8 cellular contexts compared by ENCODE assay signal in genomic region chr2:216666461-216667233, GRCh38. TPM values are rescaled to one million over a fixed set of nuclear protein-coding genes. Genes with fewer than 3 reads are reported as not detected.
DNase-seq lines count a peak whose midpoint lies in the region; ATAC-seq and TF ChIP-seq lines count a peak whose summit lies in the region.

No MANE protein-coding gene starts in this region.

- peak; percentile 90 for ATAC-seq in CD4-positive, alpha-beta T cell (ENCODE audit: poor library complexity)
- ATAC-seq in GM19463 (IDR thresholded peaks at IDR 0.05; ENCODE audit: unreplicated experiment) = peak; percentile 62
- peak; percentile 82 to 84 for ATAC-seq in stimulated activated naive B cell treated with anti-CD40 and anti-IgM and Interleukin-4, amounts not matched to agents 10 μg/mL and 1 μg/mL and 100 μg/mL, for 72 hours (replicated peaks)

- peak; percentile 93 for TF ChIP-seq CTCF in CD4-positive, alpha-beta T cell (IDR thresholded peaks at IDR 0.05)
- TF ChIP-seq CTCF in epithelial cell of proximal tubule (conservative IDR thresholded peaks at IDR 0.05; ENCODE audit: low read depth, low read length) = peak; percentile 99

- no peaks in the 10 kb centered on the region for H3K9me3 ChIP-seq in CD4-positive, alpha-beta T cell (ENCODE audit: control insufficient read depth, low read length)

- no peaks in the 10 kb centered on the region for H3K4me1 Mint-ChIP-seq in CD4-positive, alpha-beta T cell (ENCODE audit: low read depth)
- H3K4me1 Mint-ChIP-seq in stimulated activated naive B cell treated with anti-CD40 and anti-IgM and Interleukin-4, amounts not matched to agents 10 μg/mL and 1 μg/mL and 100 μg/mL, for 72 hours = peaks cover 2 to 6% of the 10 kb centered on the region in 2 donors

- no peak overlapping the region for H3K27ac Mint-ChIP-seq in CD4-positive, alpha-beta T cell
- H3K27ac Mint-ChIP-seq in stimulated activated naive B cell treated with anti-CD40 and anti-IgM and Interleukin-4, amounts not matched to agents 10 μg/mL and 1 μg/mL and 100 μg/mL, for 72 hours = no peak overlapping the region

- no peak overlapping the region for H3K4me3 Mint-ChIP-seq in CD4-positive, alpha-beta T cell
- no peak overlapping the region for H3K4me3 Mint-ChIP-seq in stimulated activated naive B cell treated with anti-CD40 and anti-IgM and Interleukin-4, amounts not matched to agents 10 μg/mL and 1 μg/mL and 100 μg/mL, for 72 hours

- no peaks in the 10 kb centered on the region for H3K9me3 Mint-ChIP-seq in CD4-positive, alpha-beta T cell
- H3K9me3 Mint-ChIP-seq in stimulated activated naive B cell treated with anti-CD40 and anti-IgM and Interleukin-4, amounts not matched to agents 10 μg/mL and 1 μg/mL and 100 μg/mL, for 72 hours = no peaks in the 10 kb centered on the region

- POLR2A ChIA-PET in CD4-positive, alpha-beta T cell (lab: Charles Lee) = interaction anchor here (0.9 kb wide), 1 partner anchor 14 kb away, joined by 3 read pairs; no protein-coding TSS in a partner anchor

- DNase-seq in CD4-positive, alpha-beta T cell = peak; percentile 34 to 70 (median 49)
- DNase-seq in HT1080 (ENCODE audit: low read depth) = peak; percentile 70
- peak; percentile 47 for DNase-seq in NOMO-1 treated with DMSO at 0.1 percent for 48 hours (lab: John Stamatoyannopoulos, UW; ENCODE audit: unreplicated experiment)
- peak; percentile 84 for DNase-seq in activated CD8-positive, alpha-beta memory T cell treated with anti-CD3 and anti-CD28 coated beads, Interleukin-2, amount 50 U/mL, for 48 hours
- no peak for DNase-seq in epithelial cell of proximal tubule (ENCODE audit: low read depth)
- peak; percentile 73 for DNase-seq in myocyte (ENCODE audit: low read depth)
- peak; percentile 58 for DNase-seq in stimulated activated naive B cell treated with anti-CD40 and anti-IgM and Interleukin-4, amounts not matched to agents 10 μg/mL and 1 μg/mL and 100 μg/mL, for 72 hours

- intact Hi-C loops in CD4-positive, alpha-beta T cell (cut with DNase I, micrococcal nuclease) = loop anchor here (1.0 to 10.0 kb wide), 4 partner anchors 147 to 722 kb away; no protein-coding TSS in a partner anchor

- no peaks in the 10 kb centered on the region for H3K27me3 ChIP-seq in CD4-positive, alpha-beta T cell (ENCODE audit: control insufficient read depth, insufficient read depth, low read length)

- H3K27ac ChIP-seq in CD4-positive, alpha-beta T cell (ENCODE audit: low read depth, low read length) = no peak overlapping the region

- H3K36me3 Mint-ChIP-seq in CD4-positive, alpha-beta T cell (ENCODE audit: low read depth) = no peaks in the 10 kb centered on the region
- H3K36me3 Mint-ChIP-seq in stimulated activated naive B cell treated with anti-CD40 and anti-IgM and Interleukin-4, amounts not matched to agents 10 μg/mL and 1 μg/mL and 100 μg/mL, for 72 hours = no peaks in the 10 kb centered on the region

- H3K4me3 ChIP-seq in epithelial cell of proximal tubule (ENCODE audit: low read depth, low read length) = no peak overlapping the region

- CTCF ChIA-PET in CD4-positive, alpha-beta T cell (lab: Charles Lee) = interaction anchor here (0.5 to 1.5 kb wide), 10 partner anchors 14 to 1212 kb away, joined by 3 to 6 read pairs (median 4); no protein-coding TSS in a partner anchor

- no peaks in the 10 kb centered on the region for H3K27me3 Mint-ChIP-seq in CD4-positive, alpha-beta T cell
- peaks cover 56% of the 10 kb centered on the region in 2 donors for H3K27me3 Mint-ChIP-seq in stimulated activated naive B cell treated with anti-CD40 and anti-IgM and Interleukin-4, amounts not matched to agents 10 μg/mL and 1 μg/mL and 100 μg/mL, for 72 hours

RNA-seq across cellular contexts. Expression of gene IGFBP5, which starts 28.7 kb away (rescaled TPM):
- total RNA-seq in CD4-positive, alpha-beta T cell = not detected
- 0.10 and 0.11 TPM in 2 replicates for total RNA-seq in HT1080 (2014; rRNA removed; shearing (Covaris generic))
- polyA plus RNA-seq in HT1080 (2015; cell fraction: cytosol; rRNA removed) = 0.05 TPM in 1 of 2 replicates, not detected in the other
- 0.14 and 0.16 TPM in 2 replicates for polyA plus RNA-seq in HT1080 (2015; cell fraction: nucleus; rRNA removed)
- total RNA-seq in epithelial cell of proximal tubule (61.9 and 111 TPM in 2 replicates), myocyte (15.8 and 23.5 TPM in 2 replicates)
- 905 TPM for polyA plus RNA-seq in myocyte (2012)

RNA-seq across cellular contexts. Expression of gene IGFBP2, which starts 33.4 kb away (rescaled TPM):
- not detected for total RNA-seq in CD4-positive, alpha-beta T cell
- total RNA-seq in HT1080 (2014; rRNA removed; shearing (Covaris generic)) = 5.2 and 5.3 TPM in 2 replicates
- polyA plus RNA-seq in HT1080 (2015; cell fraction: cytosol; rRNA removed) = 1.3 and 1.9 TPM in 2 replicates
- 1.1 and 1.2 TPM in 2 replicates for polyA plus RNA-seq in HT1080 (2015; cell fraction: nucleus; rRNA removed)
- total RNA-seq in epithelial cell of proximal tubule (409 and 423 TPM in 2 replicates), myocyte (0.42 and 0.72 TPM in 2 replicates)
- 2.7 TPM for polyA plus RNA-seq in myocyte (2012)

Comparison
In these comparisons a context has a peak if more than half of its experiments do, and no peak if none do; other contexts are left out.
1. RNA of gene IGFBP5, which starts 28.7 kb away (total RNA-seq): 61.9 to 111 TPM in epithelial cell of proximal tubule and 15.8 to 23.5 TPM in myocyte; not detected in CD4-positive, alpha-beta T cell and 0.10 to 0.11 TPM in HT1080; every median in the first group is over 10 times any median in the second.
2. RNA of gene IGFBP2, which starts 33.4 kb away (total RNA-seq): 409 to 423 TPM in epithelial cell of proximal tubule; 5.2 to 5.3 TPM in HT1080, 0.42 to 0.72 TPM in myocyte and not detected in CD4-positive, alpha-beta T cell; every median in the first group is over 10 times any median in the second.
3. Peak in every context shown above with its lines, with median percentiles within 50 percentile points of each other: ATAC-seq.